Comparison of ENCODE assay signal across 29 cellular contexts in the genomic region with DNA sequence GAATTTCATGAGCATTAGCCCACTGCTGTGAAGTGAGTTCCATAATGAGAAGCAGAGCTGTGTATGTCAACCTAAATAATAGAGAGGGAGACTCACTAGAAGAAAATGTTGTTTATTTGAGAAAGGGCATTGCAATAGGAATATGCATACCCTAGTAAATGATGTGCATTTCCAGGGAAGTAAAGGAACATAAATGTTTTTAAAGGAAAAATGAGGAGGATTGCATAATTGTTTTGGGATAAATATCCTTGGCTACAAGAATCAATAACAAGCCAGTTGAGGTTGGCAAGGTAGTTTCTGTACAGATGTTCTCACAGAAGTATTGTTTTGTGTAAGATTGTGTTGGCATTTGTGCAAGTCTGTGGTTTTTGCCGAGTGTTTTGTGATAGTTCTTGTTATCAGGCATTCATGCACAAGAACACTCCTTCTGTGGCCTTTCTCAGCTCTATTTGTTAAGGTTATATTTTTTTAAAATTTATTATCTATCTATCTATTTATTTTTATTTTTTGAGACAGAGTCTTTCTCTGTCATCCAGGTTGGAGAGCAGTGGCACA. TPM values are rescaled to one million over a fixed set of nuclear protein-coding genes. Genes with fewer than 3 reads are reported as not detected.
DNase-seq lines count a peak whose midpoint lies in the region; TF ChIP-seq lines count a peak whose summit lies in the region.
"Had no signal": no experiment of that assay in that cellular context is flagged by ENCODE, and none has a peak within 500 bp of the region (broad histone marks: within the 10 kb centered on the region; RNA-seq: fewer than 3 reads in every experiment).

No MANE protein-coding gene starts in this region.

- H3K9me3 ChIP-seq in AG04450 (ENCODE audit: control insufficient read depth, insufficient read depth, low read length): no peaks in the 10 kb centered on the region
- no peaks in the 10 kb centered on the region for H3K9me3 ChIP-seq in adipocyte (ENCODE audit: control insufficient read depth, low read length)
- H3K9me3 ChIP-seq in hepatocyte (ENCODE audit: low read depth): no peaks in the 10 kb centered on the region
- H3K9me3 ChIP-seq: BLaER1 treated with 17β-estradiol and CSF1 and Interleukin-3, amounts not matched to agents 10 nM and 100 nM; SJSA1 had no signal

- H3K4me3 ChIP-seq in AG04450 (ENCODE audit: low read depth, low read length): no peak overlapping the region
- no peak overlapping the region for H3K4me3 ChIP-seq in adipocyte (ENCODE audit: low read length)
- H3K4me3 ChIP-seq in choroid plexus epithelial cell (ENCODE audit: low read depth, low read length): no peak overlapping the region
- no peak overlapping the region for H3K4me3 ChIP-seq in fibroblast of the aortic adventitia (ENCODE audit: low read depth, low read length)
- H3K4me3 ChIP-seq in hepatocyte: no peak overlapping the region
- H3K4me3 ChIP-seq: BLaER1 treated with 17β-estradiol and CSF1 and Interleukin-3, amounts not matched to agents 10 nM and 100 nM; GM12878; SJSA1 had no signal

- no peaks in the 10 kb centered on the region for H3K36me3 ChIP-seq in adipocyte (ENCODE audit: control insufficient read depth, insufficient read depth, low read length, severe bottlenecking)
- H3K36me3 ChIP-seq in hepatocyte (replicated peaks; ENCODE audit: insufficient read depth, low read depth): no peaks in the 10 kb centered on the region
- H3K36me3 ChIP-seq: BLaER1 treated with 17β-estradiol and CSF1 and Interleukin-3, amounts not matched to agents 10 nM and 100 nM; SJSA1 had no signal

- DNase-seq in AG04450 (ENCODE audit: low read depth, low spot score) (peak; percentile 45), adipocyte (ENCODE audit: low read depth) (peak; percentile 21), choroid plexus epithelial cell (ENCODE audit: low read depth) (peak; percentile 29), fibroblast of the aortic adventitia (ENCODE audit: low read depth) (peak; percentile 72), nephron progenitor cell (no peak), hepatocyte (ENCODE audit: low spot score) (no peak), HT-29 (ENCODE audit: low spot score) (no peak)
- DNase-seq: 8988T; AML-193; CD4-positive, alpha-beta memory T cell; COR-L47; DMS79; EL; GDM1; HCEC 1CT; NCI-H1092; NCI-H1417 treated with DMSO at 0.1 percent for 48 hours; NCI-H1694 treated with DMSO at 0.1 percent for 48 hours; NCI-H2081; NCI-H2171; NCI-H226; NCI-H510A; Right ventricle myocardium superior; RPMI8226 had no signal

- CTCF ChIA-PET in AG04450 (lab: Charles Lee): interaction anchor here (1.0 to 5.7 kb wide), 2 partner anchors 12 to 34 kb away, joined by 3 to 61 read pairs; no protein-coding TSS in a partner anchor

- H3K27ac Mint-ChIP-seq in nephron progenitor cell: no peak overlapping the region
- H3K27ac Mint-ChIP-seq: CD4-positive, alpha-beta memory T cell; IgD-negative memory B cell had no signal

- peaks cover 11% of the 10 kb centered on the region for H3K27me3 Mint-ChIP-seq in nephron progenitor cell (ENCODE audit: low read depth, poor library complexity)

- no peaks in the 10 kb centered on the region for H3K9me2 ChIP-seq in hepatocyte (replicated peaks; ENCODE audit: insufficient read depth)

- no peak overlapping the region for H3K4me3 Mint-ChIP-seq in nephron progenitor cell
- H3K4me3 Mint-ChIP-seq: CD4-positive, alpha-beta memory T cell; IgD-negative memory B cell had no signal

- no peaks in the 10 kb centered on the region for H3K79me2 ChIP-seq in hepatocyte

- no peaks in the 10 kb centered on the region for H3K36me3 Mint-ChIP-seq in nephron progenitor cell (ENCODE audit: low read depth)
- H3K36me3 Mint-ChIP-seq: CD4-positive, alpha-beta memory T cell; IgD-negative memory B cell had no signal

- H4K20me1 ChIP-seq in hepatocyte (ENCODE audit: insufficient read depth, poor library complexity, severe bottlenecking): no peaks in the 10 kb centered on the region
- H4K20me1 ChIP-seq: BLaER1 treated with 17β-estradiol and CSF1 and Interleukin-3, amounts not matched to agents 10 nM and 100 nM had no signal

- peak overlapping the region; percentile 59 for H3K27ac ChIP-seq in AG04450 (ENCODE audit: low read depth, low read length)
- H3K27ac ChIP-seq in hepatocyte: no peak overlapping the region
- H3K27ac ChIP-seq: BLaER1 treated with 17β-estradiol and CSF1 and Interleukin-3, amounts not matched to agents 10 nM and 100 nM; KMS-11; SJSA1 had no signal

- peaks cover 4% of the 10 kb centered on the region for H3K4me1 ChIP-seq in adipocyte (ENCODE audit: control insufficient read depth, insufficient read depth, low read length)
- no peaks in the 10 kb centered on the region for H3K4me1 ChIP-seq in hepatocyte (ENCODE audit: insufficient read depth)

- no peaks in the 10 kb centered on the region for H3K4me1 Mint-ChIP-seq in nephron progenitor cell
- H3K4me1 Mint-ChIP-seq: CD4-positive, alpha-beta memory T cell; IgD-negative memory B cell had no signal

- H3K9ac ChIP-seq in adipocyte (ENCODE audit: low read length): no peak overlapping the region
- H3K9ac ChIP-seq: BLaER1 treated with 17β-estradiol and CSF1 and Interleukin-3, amounts not matched to agents 10 nM and 100 nM; KMS-11 had no signal

- TF ChIP-seq CTCF in AG04450 (IDR thresholded peaks at IDR 0.05; ENCODE audit: low read depth, low read length) (no peak), choroid plexus epithelial cell (conservative IDR thresholded peaks at IDR 0.05; ENCODE audit: low read depth, low read length) (no peak), fibroblast of the aortic adventitia (IDR thresholded peaks at IDR 0.05; ENCODE audit: insufficient read depth, low read length) (no peak), nephron progenitor cell (IDR thresholded peaks at IDR 0.05) (no peak), hepatocyte (IDR thresholded peaks at IDR 0.05; ENCODE audit: poor library complexity) (no peak)

- H3K4me2 ChIP-seq in hepatocyte: no peak overlapping the region
- H3K4me2 ChIP-seq: KMS-11 had no signal

- no peak overlapping the region for H2AFZ ChIP-seq in hepatocyte

- H3K27me3 ChIP-seq in AG04450 (ENCODE audit: control insufficient read depth, insufficient read depth, low read length): no peaks in the 10 kb centered on the region
- no peaks in the 10 kb centered on the region for H3K27me3 ChIP-seq in adipocyte (replicated peaks; ENCODE audit: control insufficient read depth, insufficient read depth, low read length)
- no peaks in the 10 kb centered on the region for H3K27me3 ChIP-seq in hepatocyte
- H3K27me3 ChIP-seq: BLaER1 treated with 17β-estradiol and CSF1 and Interleukin-3, amounts not matched to agents 10 nM and 100 nM; SJSA1 had no signal

- no peaks in the 10 kb centered on the region for H3K9me3 Mint-ChIP-seq in nephron progenitor cell
- H3K9me3 Mint-ChIP-seq: CD4-positive, alpha-beta memory T cell; IgD-negative memory B cell had no signal

- WGBS in hepatocyte (ENCODE audit: low lambda C conversion rate, missing lambda C conversion rate): 81% methylated on average over 1 of the region's 1 CpG

- POLR2A ChIA-PET in AG04450 (lab: Yijun Ruan, JAX): no interaction called here

RNA-seq across cellular contexts. Expression of a gene that starts 47.1 kb away (rescaled TPM):
- polyA plus RNA-seq in AG04450 (2011; rRNA removed) (209 and 257 TPM in 2 replicates), hepatocyte (51.1 and 52.6 TPM in 2 replicates)
- 319 and 351 TPM in 2 replicates for polyA minus RNA-seq in AG04450 (2011; rRNA and poly(A)+ RNA removed)
- total RNA-seq in fibroblast of the aortic adventitia (ENCODE audit: low replicate concordance) (19.1 and 244 TPM in 2 replicates), hepatocyte (39.9 and 67.3 TPM in 2 replicates)
- total RNA-seq in HT-29 (2014; rRNA removed; shearing (Covaris generic)): 33.4 and 40.3 TPM in 2 replicates
- polyA plus RNA-seq: IgD-negative memory B cell had no signal

Comparison
In these comparisons a context has a peak if more than half of its experiments do, and no peak if none do; other contexts are left out.
1. DNase-seq: peak in AG04450 (single experiment), adipocyte (single experiment), choroid plexus epithelial cell (single experiment) and fibroblast of the aortic adventitia (single experiment); none in nephron progenitor cell (single experiment), hepatocyte (single experiment) and HT-29 (single experiment).